ENCODE assay signal across 2 cellular contexts in genomic region chr19:46397801-46398479, GRCh38. TPM values are rescaled to one million over a fixed set of nuclear protein-coding genes. Genes with fewer than 3 reads are reported as not detected.
"Had no signal": no experiment of that assay in that cellular context is flagged by ENCODE, and none has a peak within 500 bp of the region (broad histone marks: within the 10 kb centered on the region; RNA-seq: fewer than 3 reads in every experiment).

No MANE protein-coding gene starts in this region.

RNA-seq across cellular contexts. Expression of gene CCDC8, which starts 15.4 kb away (rescaled TPM):
- total RNA-seq: M059J had no signal
- polyA plus RNA-seq: IgD-negative memory B cell had no signal

RNA-seq across cellular contexts. Expression of gene PNMA8C, which starts 30.8 kb away (rescaled TPM):
- total RNA-seq: M059J had no signal
- polyA plus RNA-seq: IgD-negative memory B cell had no signal
